ENCODE assay signal across 25 cellular contexts in genomic region chr5:3451961-3452360, GRCh38.
DNase-seq lines count a peak whose midpoint lies in the region; ATAC-seq, FAIRE-seq and TF ChIP-seq lines count a peak whose summit lies in the region.
"Had no signal": no experiment of that assay in that cellular context is flagged by ENCODE, and none has a peak within 500 bp of the region (broad histone marks: within the 10 kb centered on the region; RNA-seq: fewer than 3 reads in every experiment).

No MANE protein-coding gene starts in this region.

- no peaks in the 10 kb centered on the region for H3K27me3 ChIP-seq in lower lobe of right lung (ENCODE audit: low read depth)
- H3K27me3 ChIP-seq: BE2C, BLaER1 had no signal

- H3K36me3 ChIP-seq in lower lobe of right lung, result no peaks in the 10 kb centered on the region
- H3K36me3 ChIP-seq: BE2C, BLaER1 had no signal

- H3K4me3 ChIP-seq in lower lobe of right lung, result no peak overlapping the region
- H3K4me3 ChIP-seq: BLaER1, GM12878 had no signal

- intact Hi-C loops in Right ventricle myocardium superior (cut with DNase I), result no loop called here
- intact Hi-C loops in cardiac septum (cut with DNase I), result no loop called here
- intact Hi-C loops in lower lobe of right lung (cut with DNase I), result no loop called here

- no peak for TF ChIP-seq CTCF in lower lobe of right lung (IDR thresholded peaks at IDR 0.05)

- H3K9me3 ChIP-seq in lower lobe of right lung, result no peaks in the 10 kb centered on the region
- H3K9me3 ChIP-seq: BE2C had no signal

- H3K4me1 ChIP-seq in lower lobe of right lung, result no peaks in the 10 kb centered on the region
- H3K4me1 ChIP-seq: BE2C had no signal

- ATAC-seq in Right ventricle myocardium superior (ENCODE audit: poor library complexity) (peak; percentile 45), lower lobe of right lung (peak; percentile 26 to 47), HG03135 (IDR thresholded peaks at IDR 0.05; ENCODE audit: unreplicated experiment) (no peak)
- ATAC-seq: GM12878 had no signal

- DNase-seq in Right ventricle myocardium superior (no peak), cardiac septum (ENCODE audit: low spot score) (no peak), lower lobe of right lung (no peak), RCC 7860 (ENCODE audit: low spot score) (no peak)
- DNase-seq: 8988T; ACHN; BE2C; C1 segment of cervical spinal cord; CD4-positive, alpha-beta memory T cell; CD4-positive, CD25-positive, alpha-beta regulatory T cell; CD8-positive, alpha-beta memory T cell; COR-L47; DMS 273 treated with DMSO at 0.1 percent for 48 hours; DMS153; DMS53; DMS79; DND-41; EL; GDM1 had no signal

- no peak overlapping the region for H3K27ac ChIP-seq in lower lobe of right lung
- H3K27ac ChIP-seq: BLaER1 had no signal

- no peak for FAIRE-seq in RCC 7860 (lab: Jason Lieb, UNC)
- FAIRE-seq: A204.1, GM12878, GM12892, GM19239 had no signal
